16 cellular contexts compared by ENCODE assay signal in the genomic region with DNA sequence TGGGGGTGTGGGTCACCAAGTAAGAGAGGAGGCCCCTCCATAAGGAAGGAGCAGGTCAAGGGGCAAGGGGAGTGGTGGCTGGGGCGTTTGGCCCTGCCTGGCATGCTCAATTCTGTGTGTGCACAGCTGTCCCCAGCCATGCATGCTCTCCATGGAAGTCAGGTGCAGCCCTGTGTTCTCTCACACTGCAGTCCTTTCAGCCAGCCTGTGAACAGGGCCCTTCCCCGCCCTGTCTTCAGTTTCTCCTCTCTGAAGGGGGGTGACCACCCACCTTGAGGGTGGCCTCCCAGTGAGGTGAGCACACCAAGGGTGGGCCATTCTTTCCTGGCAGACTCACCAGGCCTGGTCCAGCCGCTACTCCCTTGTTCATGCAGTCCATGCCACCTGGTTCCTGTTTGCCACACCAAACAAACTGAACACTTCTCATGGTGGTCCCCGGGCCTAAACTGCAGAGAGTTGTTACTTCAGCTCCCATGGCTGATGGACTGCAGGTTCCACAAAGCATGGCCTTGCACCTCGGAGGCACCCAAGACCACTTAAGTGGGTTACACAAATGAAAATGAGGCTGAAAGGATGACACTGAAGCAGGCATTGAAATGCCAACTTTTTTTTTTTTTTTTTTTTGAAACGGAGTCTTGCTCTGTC. TPM values are rescaled to one million over a fixed set of nuclear protein-coding genes. Genes with fewer than 3 reads are reported as not detected.
DNase-seq lines count a peak whose midpoint lies in the region; ATAC-seq and TF ChIP-seq lines count a peak whose summit lies in the region.
"Had no signal": no experiment of that assay in that cellular context is flagged by ENCODE, and none has a peak within 500 bp of the region (broad histone marks: within the 10 kb centered on the region; RNA-seq: fewer than 3 reads in every experiment).

No MANE protein-coding gene starts in this region.

- H2BK20ac ChIP-seq in IMR-90 (ENCODE audit: low read depth, low read length): no peak overlapping the region

- no peak overlapping the region for H2AK5ac ChIP-seq in IMR-90 (ENCODE audit: low read depth, low read length)

- TF ChIP-seq CTCF in IMR-90 (conservative IDR thresholded peaks at IDR 0.05; ENCODE audit: low read depth, low read length) (no peak), neural progenitor cell (IDR thresholded peaks at IDR 0.05) (no peak), transverse colon (IDR thresholded peaks at IDR 0.05) (no peak)

- H3K27me3 ChIP-seq in IMR-90 (ENCODE audit: control insufficient read depth, insufficient read depth, low read length) (no peaks in the 10 kb centered on the region), neural progenitor cell (peaks cover 46% of the 10 kb centered on the region), transverse colon (no peaks in the 10 kb centered on the region)

- H3K4me3 ChIP-seq in IMR-90 (ENCODE audit: insufficient read depth, low read depth, low read length): no peak overlapping the region
- H3K4me3 ChIP-seq in neural progenitor cell: no peak overlapping the region
- H3K4me3 ChIP-seq in transverse colon: no peak overlapping the region
- H3K4me3 ChIP-seq: K562 had no signal

- WGBS in IMR-90 (ENCODE audit: extremely low coverage in 2 of 2, insufficient read length in 1 of 2), 2 experiments: 100% methylated on average over 2 of the region's 6 CpGs; no CpG with 5 or more reads in 1 of the 2 experiments
- 70% methylated on average over 6 of the region's 6 CpGs; no CpG with 5 or more reads in 1 of the 2 donors for WGBS in transverse colon (ENCODE audit: low coverage in 1 of 2), 2 donors

- in situ Hi-C loops in IMR-90 (cut with MboI; ENCODE audit: low sequenced_read_pairs): no loop called here
- in situ Hi-C loops in transverse colon (cut with MboI; ENCODE audit: low pct_ligation_motif_present in 1 of 4, low pct_unique_long_range_greater_than_20kb in 1 of 4, low sequenced_read_pairs in 3 of 4): no loop called here

- no peak for TF ChIP-seq EP300 in transverse colon (IDR thresholded peaks at IDR 0.05; ENCODE audit: low read depth)

- H2AK9ac ChIP-seq in IMR-90 (replicated peaks; ENCODE audit: low read depth, low read length, poor library complexity): peak overlapping the region; percentile 57

- H3K27ac ChIP-seq in IMR-90 (ENCODE audit: insufficient read depth, low read length) (no peak overlapping the region), neural progenitor cell (no peak overlapping the region), transverse colon (peak overlapping the region in 1 of 4 donors; percentile 93)

- H3K79me2 ChIP-seq in neural progenitor cell (ENCODE audit: low read depth): no peaks in the 10 kb centered on the region

- no peak for TF ChIP-seq RAD21 in IMR-90 (IDR thresholded peaks at IDR 0.05; ENCODE audit: low read length)

- ATAC-seq in IMR-90 (ENCODE audit: low read depth): no peak
- ATAC-seq in HG03439 (IDR thresholded peaks at IDR 0.05; ENCODE audit: unreplicated experiment): no peak
- ATAC-seq: K562, Right ventricle myocardium inferior had no signal

- H3K9me3 ChIP-seq in IMR-90 (ENCODE audit: control insufficient read depth, insufficient read depth, low read length) (no peaks in the 10 kb centered on the region), neural progenitor cell (ENCODE audit: low read depth) (no peaks in the 10 kb centered on the region), transverse colon (no peaks in the 10 kb centered on the region)

- peak overlapping the region; percentile 30 for H3K4me3 Mint-ChIP-seq in activated CD4-positive, alpha-beta T cell treated with anti-CD3 and anti-CD28 coated beads, Interleukin-2, amount 10 ng/mL, durations not matched to agents 7 days and 5 days
- H3K4me3 Mint-ChIP-seq in activated T-helper 2 cell treated with anti-CD3 and anti-CD28 coated beads, Interferon-gamma antibody, Interleukin-2, Interleukin-4, amounts not matched to agents 10 μg/mL and 5 μg/mL and 100 μg/mL, durations not matched to agents 14 hours and 24 hours and 36 hours (ENCODE audit: low read depth): peak overlapping the region; percentile 7
- H3K4me3 Mint-ChIP-seq in neural progenitor cell: peak overlapping the region; percentile 52

- peaks cover 2% of the 10 kb centered on the region for H3K36me3 Mint-ChIP-seq in activated CD4-positive, alpha-beta T cell treated with anti-CD3 and anti-CD28 coated beads, Interleukin-2, amount 10 ng/mL, durations not matched to agents 7 days and 5 days (ENCODE audit: low read depth)
- peaks cover 10% of the 10 kb centered on the region for H3K36me3 Mint-ChIP-seq in activated T-helper 2 cell treated with anti-CD3 and anti-CD28 coated beads, Interferon-gamma antibody, Interleukin-2, Interleukin-4, amounts not matched to agents 10 μg/mL and 5 μg/mL and 100 μg/mL, durations not matched to agents 14 hours and 24 hours and 36 hours (ENCODE audit: low read depth)
- H3K36me3 Mint-ChIP-seq in neural progenitor cell: no peaks in the 10 kb centered on the region

- H3K4me1 ChIP-seq in IMR-90 (ENCODE audit: control insufficient read depth, insufficient read depth, low read length) (peaks cover 18% of the 10 kb centered on the region; the same call in 1 of the 2 replicates), neural progenitor cell (peaks cover 22% of the 10 kb centered on the region), transverse colon (peaks cover 13 to 62% (median 42%) of the 10 kb centered on the region in 4 donors)

- H2AFZ ChIP-seq in IMR-90 (replicated peaks; ENCODE audit: low read length, poor library complexity): peak overlapping the region; percentile 33
- no peak overlapping the region for H2AFZ ChIP-seq in neural progenitor cell (replicated peaks)

- H3K36me3 ChIP-seq in IMR-90 (ENCODE audit: control insufficient read depth, insufficient read depth, low read length) (no peaks in the 10 kb centered on the region), neural progenitor cell (no peaks in the 10 kb centered on the region), transverse colon (no peaks in the 10 kb centered on the region)

- dilution Hi-C loops in IMR-90 (cut with HindIII; ENCODE audit: low sequenced_read_pairs, unreplicated experiment): no loop called here

- TF ChIP-seq POLR2A in IMR-90 (IDR thresholded peaks at IDR 0.05; ENCODE audit: low read depth, low read length) (no peak), transverse colon (IDR thresholded peaks at IDR 0.05) (no peak)

- no peak overlapping the region for H4K91ac ChIP-seq in IMR-90 (ENCODE audit: insufficient read depth, low read depth, low read length)

- H3K9ac ChIP-seq in IMR-90 (ENCODE audit: low read depth, low read length) (no peak overlapping the region), neural progenitor cell (no peak overlapping the region)

- POLR2A ChIA-PET in activated CD4-positive, alpha-beta T cell treated with anti-CD3 and anti-CD28 coated beads, Interleukin-2, amount 10 ng/mL, durations not matched to agents 7 days and 5 days (lab: Charles Lee): no interaction called here
- POLR2A ChIA-PET in IMR-90 (lab: Charles Lee; ENCODE audit: unreplicated experiment): no interaction called here

- no peak overlapping the region for H2BK120ac ChIP-seq in IMR-90 (ENCODE audit: low read depth, low read length)

- no peak overlapping the region for H4K8ac ChIP-seq in IMR-90 (ENCODE audit: low read depth in 2 of 2, low read length in 2 of 2)

- peaks cover 0 to 7% of the 10 kb centered on the region in 2 experiments; a peak in 1 of 4 replicates for H3K79me1 ChIP-seq in IMR-90 (ENCODE audit: low read depth in 1 of 2, low read length in 2 of 2)

- H3K4me1 Mint-ChIP-seq in activated CD4-positive, alpha-beta T cell treated with anti-CD3 and anti-CD28 coated beads, Interleukin-2, amount 10 ng/mL, durations not matched to agents 7 days and 5 days: peaks cover 39% of the 10 kb centered on the region
- peaks cover 8% of the 10 kb centered on the region for H3K4me1 Mint-ChIP-seq in activated T-helper 2 cell treated with anti-CD3 and anti-CD28 coated beads, Interferon-gamma antibody, Interleukin-2, Interleukin-4, amounts not matched to agents 10 μg/mL and 5 μg/mL and 100 μg/mL, durations not matched to agents 14 hours and 24 hours and 36 hours (ENCODE audit: low read depth)
- peaks cover 40% of the 10 kb centered on the region for H3K4me1 Mint-ChIP-seq in neural progenitor cell

- no TSS peak for BruUV-seq in IMR-90 (replicated peaks; lab: Mats Ljungman, UMichigan)

- H3K27me3 Mint-ChIP-seq in activated CD4-positive, alpha-beta T cell treated with anti-CD3 and anti-CD28 coated beads, Interleukin-2, amount 10 ng/mL, durations not matched to agents 7 days and 5 days: peaks cover 13% of the 10 kb centered on the region
- H3K27me3 Mint-ChIP-seq in activated T-helper 2 cell treated with anti-CD3 and anti-CD28 coated beads, Interferon-gamma antibody, Interleukin-2, Interleukin-4, amounts not matched to agents 10 μg/mL and 5 μg/mL and 100 μg/mL, durations not matched to agents 14 hours and 24 hours and 36 hours (ENCODE audit: low read depth): peaks cover 14% of the 10 kb centered on the region
- H3K27me3 Mint-ChIP-seq in neural progenitor cell (ENCODE audit: insufficient read depth, low read depth): peaks cover 15% of the 10 kb centered on the region

- no peak for DNase-seq in activated CD4-positive, alpha-beta T cell treated with anti-CD3 and anti-CD28 coated beads, Interleukin-2, amount 10 ng/mL, durations not matched to agents 7 days and 5 days
- no peak for DNase-seq in activated CD4-positive, alpha-beta T cell treated with anti-CD3 and anti-CD28 coated beads, Interleukin-2, amount 50 U/mL, for 48 hours
- DNase-seq in IMR-90 (no peak), neural progenitor cell (ENCODE audit: low spot score) (no peak), transverse colon (no peak)
- DNase-seq in activated T-helper 2 cell treated with anti-CD3 and anti-CD28 coated beads, Interferon-gamma antibody, Interleukin-2, Interleukin-4, amounts not matched to agents 10 μg/mL and 5 μg/mL and 100 μg/mL, durations not matched to agents 14 hours and 24 hours and 36 hours (ENCODE audit: low spot score): no peak
- DNase-seq in effector CD4-positive, alpha-beta T cell: no peak
- DNase-seq: DND-41; NCI-H1694 treated with DMSO at 0.1 percent for 48 hours; NCI-H748 treated with DMSO at 0.1 percent for 48 hours; stimulated activated CD4-positive, alpha-beta T cell treated with anti-CD3 and anti-CD28 coated beads, Interleukin-1b, Interleukin-23, amount 100 ng/mL, for 48 hours; stimulated activated CD8-positive, alpha-beta memory T cell treated with anti-CD3 and anti-CD28 coated beads, Interleukin-4, amount 100 ng/mL, for 48 hours had no signal

- CTCF ChIA-PET in activated CD4-positive, alpha-beta T cell treated with anti-CD3 and anti-CD28 coated beads, Interleukin-2, amount 10 ng/mL, durations not matched to agents 7 days and 5 days (lab: Charles Lee): interaction anchor here (0.6 to 0.8 kb wide), 3 partner anchors 9 to 230 kb away, joined by 4 to 5 read pairs (median 4); no protein-coding TSS in a partner anchor
- CTCF ChIA-PET in IMR-90 (lab: Yijun Ruan, JAX): interaction anchor here (0.6 to 2.0 kb wide), 3 partner anchors 16 to 118 kb away, joined by 3 to 6 read pairs (median 3); no protein-coding TSS in a partner anchor

- peaks cover 7% of the 10 kb centered on the region for H3K9me1 ChIP-seq in IMR-90 (ENCODE audit: insufficient read depth, low read length)

- H3K23ac ChIP-seq in IMR-90 (ENCODE audit: low read depth, low read length): no peak overlapping the region

- no peaks in the 10 kb centered on the region for H3K9me3 Mint-ChIP-seq in activated CD4-positive, alpha-beta T cell treated with anti-CD3 and anti-CD28 coated beads, Interleukin-2, amount 10 ng/mL, durations not matched to agents 7 days and 5 days
- no peaks in the 10 kb centered on the region for H3K9me3 Mint-ChIP-seq in activated T-helper 2 cell treated with anti-CD3 and anti-CD28 coated beads, Interferon-gamma antibody, Interleukin-2, Interleukin-4, amounts not matched to agents 10 μg/mL and 5 μg/mL and 100 μg/mL, durations not matched to agents 14 hours and 24 hours and 36 hours
- no peaks in the 10 kb centered on the region for H3K9me3 Mint-ChIP-seq in neural progenitor cell

- H3K56ac ChIP-seq in IMR-90 (ENCODE audit: extremely low read depth, insufficient read depth, low read length): no peak overlapping the region

- H3K4ac ChIP-seq in IMR-90 (ENCODE audit: low read depth, low read length): no peak overlapping the region

- no peak overlapping the region for H3K18ac ChIP-seq in IMR-90 (ENCODE audit: low read depth, low read length)

- H3K14ac ChIP-seq in IMR-90 (replicated peaks; ENCODE audit: low read depth, low read length): no peak overlapping the region

- intact Hi-C loops in IMR-90 (cut with micrococcal nuclease): loop anchor here (5.0 kb wide), 1 partner anchor 227 kb away; no protein-coding TSS in a partner anchor
- intact Hi-C loops in activated T-helper 2 cell treated with anti-CD3 and anti-CD28 coated beads, Interferon-gamma antibody, Interleukin-2, Interleukin-4, amounts not matched to agents 10 μg/mL and 5 μg/mL and 100 μg/mL, durations not matched to agents 14 hours and 24 hours and 36 hours (cut with micrococcal nuclease): loop anchor here (2.0 kb wide), 1 partner anchor 17 kb away; the partner anchor contains the start of gene SMARCB1
- intact Hi-C loops in transverse colon (cut with DNase I; ENCODE audit: low total_unique reads): loop anchor here (2.0 kb wide), 1 partner anchor 79 kb away; no protein-coding TSS in a partner anchor

- H2BK5ac ChIP-seq in IMR-90 (ENCODE audit: low read depth, low read length, poor library complexity, severe bottlenecking): no peak overlapping the region

- peaks cover 61% of the 10 kb centered on the region for H3F3A ChIP-seq in neural progenitor cell (ENCODE audit: low read depth)

- H3K27ac Mint-ChIP-seq in activated CD4-positive, alpha-beta T cell treated with anti-CD3 and anti-CD28 coated beads, Interleukin-2, amount 10 ng/mL, durations not matched to agents 7 days and 5 days: no peak overlapping the region
- no peak overlapping the region for H3K27ac Mint-ChIP-seq in activated T-helper 2 cell treated with anti-CD3 and anti-CD28 coated beads, Interferon-gamma antibody, Interleukin-2, Interleukin-4, amounts not matched to agents 10 μg/mL and 5 μg/mL and 100 μg/mL, durations not matched to agents 14 hours and 24 hours and 36 hours
- H3K27ac Mint-ChIP-seq in neural progenitor cell: no peak overlapping the region

- H3K4me2 ChIP-seq in IMR-90 (ENCODE audit: low read depth, low read length) (no peak overlapping the region), neural progenitor cell (no peak overlapping the region)

- H4K20me1 ChIP-seq in IMR-90 (ENCODE audit: insufficient read depth, low read length): no peaks in the 10 kb centered on the region
- H4K20me1 ChIP-seq in neural progenitor cell (ENCODE audit: low read depth): no peaks in the 10 kb centered on the region

- H2BK15ac ChIP-seq in IMR-90 (ENCODE audit: low read depth, low read length): no peak overlapping the region

- no peak overlapping the region for H4K5ac ChIP-seq in IMR-90 (ENCODE audit: low read depth, low read length)

RNA-seq across cellular contexts. Expression of gene CHCHD10, which starts 1.7 kb away (rescaled TPM):
- total RNA-seq in activated CD4-positive, alpha-beta T cell treated with anti-CD3 and anti-CD28 coated beads, Interleukin-2, amount 10 ng/mL, durations not matched to agents 7 days and 5 days: 10 to 100 TPM; 44.6 to 55.4 TPM
- total RNA-seq in IMR-90 (2012; rRNA removed) (1.4 and 2.2 TPM in 2 replicates), neural progenitor cell (ENCODE audit: low replicate concordance) (0.53 and 9.1 TPM in 2 replicates), transverse colon (10 to 100 TPM; 15.3 to 80.1 (median 50.8) TPM)
- 10.8 and 11.2 TPM in 2 replicates for polyA plus RNA-seq in IMR-90 (2012; rRNA removed)
- polyA plus RNA-seq in IMR-90 (2012; cell fraction: cytosol; rRNA removed): 3.3 and 4.8 TPM in 2 replicates
- polyA plus RNA-seq in IMR-90 (2012; cell fraction: nucleus; rRNA removed; ENCODE audit: low replicate concordance): 1.6 and 4.7 TPM in 2 replicates
- 108 and 111 TPM in 2 replicates for total RNA-seq in activated T-helper 2 cell treated with anti-CD3 and anti-CD28 coated beads, Interferon-gamma antibody, Interleukin-2, Interleukin-4, amounts not matched to agents 10 μg/mL and 5 μg/mL and 100 μg/mL, durations not matched to agents 14 hours and 24 hours and 36 hours

RNA-seq across cellular contexts. Expression of gene MMP11, which starts 3.2 kb away (rescaled TPM):
- under 1 TPM; 0.27 to 0.50 TPM for total RNA-seq in activated CD4-positive, alpha-beta T cell treated with anti-CD3 and anti-CD28 coated beads, Interleukin-2, amount 10 ng/mL, durations not matched to agents 7 days and 5 days
- 1.4 and 2.2 TPM in 2 replicates for total RNA-seq in IMR-90 (2012; rRNA removed)
- polyA plus RNA-seq in IMR-90 (2012; rRNA removed): 5.9 and 6.0 TPM in 2 replicates
- polyA plus RNA-seq in IMR-90 (2012; cell fraction: cytosol; rRNA removed): 6.5 and 10.3 TPM in 2 replicates
- 5.3 and 10.6 TPM in 2 replicates for polyA plus RNA-seq in IMR-90 (2012; cell fraction: nucleus; rRNA removed; ENCODE audit: low replicate concordance)
- total RNA-seq in activated T-helper 2 cell treated with anti-CD3 and anti-CD28 coated beads, Interferon-gamma antibody, Interleukin-2, Interleukin-4, amounts not matched to agents 10 μg/mL and 5 μg/mL and 100 μg/mL, durations not matched to agents 14 hours and 24 hours and 36 hours: 0.87 and 1.0 TPM in 2 replicates
- total RNA-seq in neural progenitor cell (ENCODE audit: low replicate concordance): 4.1 and 13.7 TPM in 2 replicates
- 1 to 10 TPM; 1.2 to 2.2 (median 1.6) TPM for total RNA-seq in transverse colon

RNA-seq across cellular contexts. Expression of gene C22orf15, which starts 6.7 kb away (rescaled TPM):
- 1 to 10 TPM in 1 of 2 experiments, under 1 TPM in 1; 0.99 to 1.3 TPM for total RNA-seq in activated CD4-positive, alpha-beta T cell treated with anti-CD3 and anti-CD28 coated beads, Interleukin-2, amount 10 ng/mL, durations not matched to agents 7 days and 5 days
- total RNA-seq in IMR-90 (2012; rRNA removed) (1.7 and 2.3 TPM in 2 replicates), neural progenitor cell (ENCODE audit: low replicate concordance) (0.56 and 3.0 TPM in 2 replicates), transverse colon (not detected)
- 3.1 and 3.5 TPM in 2 replicates for polyA plus RNA-seq in IMR-90 (2012; rRNA removed)
- 4.2 and 4.6 TPM in 2 replicates for polyA plus RNA-seq in IMR-90 (2012; cell fraction: cytosol; rRNA removed)
- 7.1 and 11.0 TPM in 2 replicates for polyA plus RNA-seq in IMR-90 (2012; cell fraction: nucleus; rRNA removed; ENCODE audit: low replicate concordance)
- total RNA-seq in activated T-helper 2 cell treated with anti-CD3 and anti-CD28 coated beads, Interferon-gamma antibody, Interleukin-2, Interleukin-4, amounts not matched to agents 10 μg/mL and 5 μg/mL and 100 μg/mL, durations not matched to agents 14 hours and 24 hours and 36 hours: 0.23 and 0.52 TPM in 2 replicates
- total RNA-seq: K562, Right ventricle myocardium inferior had no signal

RNA-seq across cellular contexts. Expression of gene VPREB3, which starts 15.2 kb away (rescaled TPM):
- not detected for total RNA-seq in activated CD4-positive, alpha-beta T cell treated with anti-CD3 and anti-CD28 coated beads, Interleukin-2, amount 10 ng/mL, durations not matched to agents 7 days and 5 days
- total RNA-seq in IMR-90 (2012; rRNA removed) (not detected in 2 replicates), neural progenitor cell (ENCODE audit: low replicate concordance) (not detected in 2 replicates), transverse colon (1 to 10 TPM in 2 of 4 donors, not detected in 2; 2.6 to 5.4 TPM)
- not detected in 2 replicates for polyA plus RNA-seq in IMR-90 (2012; rRNA removed)
- not detected in 2 replicates for polyA plus RNA-seq in IMR-90 (2012; cell fraction: cytosol; rRNA removed)
- not detected in 2 replicates for polyA plus RNA-seq in IMR-90 (2012; cell fraction: nucleus; rRNA removed; ENCODE audit: low replicate concordance)
- total RNA-seq in activated T-helper 2 cell treated with anti-CD3 and anti-CD28 coated beads, Interferon-gamma antibody, Interleukin-2, Interleukin-4, amounts not matched to agents 10 μg/mL and 5 μg/mL and 100 μg/mL, durations not matched to agents 14 hours and 24 hours and 36 hours: 0.55 TPM in 1 of 2 replicates, not detected in the other
- total RNA-seq: ureter had no signal

RNA-seq across cellular contexts. Expression of gene SMARCB1, which starts 17.3 kb away (rescaled TPM):
- 10 to 100 TPM; 91.4 to 92.6 TPM for total RNA-seq in activated CD4-positive, alpha-beta T cell treated with anti-CD3 and anti-CD28 coated beads, Interleukin-2, amount 10 ng/mL, durations not matched to agents 7 days and 5 days
- total RNA-seq in IMR-90 (2012; rRNA removed) (97.5 and 110 TPM in 2 replicates), neural progenitor cell (ENCODE audit: low replicate concordance) (151 and 170 TPM in 2 replicates), transverse colon (10 to 100 TPM; 33.7 to 61.3 (median 54.7) TPM)
- 157 and 159 TPM in 2 replicates for polyA plus RNA-seq in IMR-90 (2012; rRNA removed)
- polyA plus RNA-seq in IMR-90 (2012; cell fraction: cytosol; rRNA removed): 143 and 158 TPM in 2 replicates
- 79.7 and 79.9 TPM in 2 replicates for polyA plus RNA-seq in IMR-90 (2012; cell fraction: nucleus; rRNA removed; ENCODE audit: low replicate concordance)
- 94.1 and 96.4 TPM in 2 replicates for total RNA-seq in activated T-helper 2 cell treated with anti-CD3 and anti-CD28 coated beads, Interferon-gamma antibody, Interleukin-2, Interleukin-4, amounts not matched to agents 10 μg/mL and 5 μg/mL and 100 μg/mL, durations not matched to agents 14 hours and 24 hours and 36 hours
